ENCODE assay signal across 22 cellular contexts in the genomic region with DNA sequence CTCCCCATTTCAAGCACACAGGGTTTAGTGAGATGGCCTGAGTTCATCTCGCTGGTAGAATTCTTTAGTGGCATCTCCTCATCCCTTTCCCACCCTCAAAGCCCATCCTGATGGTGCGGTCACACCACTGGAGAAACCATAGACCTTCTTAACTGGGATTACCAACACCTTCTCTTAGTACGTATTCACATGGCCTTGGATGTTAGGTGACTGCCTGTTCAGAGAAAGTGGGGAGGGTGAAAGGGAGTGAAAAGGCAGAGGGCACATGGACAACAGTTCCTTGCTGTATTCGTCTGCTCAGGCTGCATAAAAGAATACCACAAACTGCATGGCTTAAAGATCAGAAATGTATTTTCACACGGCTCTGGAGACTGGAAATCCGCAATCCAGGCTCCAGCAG.
DNase-seq lines count a peak whose midpoint lies in the region; ATAC-seq, FAIRE-seq and TF ChIP-seq lines count a peak whose summit lies in the region.
"Had no signal": no experiment of that assay in that cellular context is flagged by ENCODE, and none has a peak within 500 bp of the region (broad histone marks: within the 10 kb centered on the region; RNA-seq: fewer than 3 reads in every experiment).

No MANE protein-coding gene starts in this region.

- H3K9me3 Mint-ChIP-seq in stimulated activated memory B cell treated with anti-CD40 and anti-IgM and Interleukin-4, amounts not matched to agents 10 μg/mL and 1 μg/mL and 100 μg/mL, for 72 hours: no peaks in the 10 kb centered on the region
- H3K9me3 Mint-ChIP-seq in GM23338: no peaks in the 10 kb centered on the region

- peak overlapping the region; percentile 47 for H3K27ac Mint-ChIP-seq in stimulated activated memory B cell treated with anti-CD40 and anti-IgM and Interleukin-4, amounts not matched to agents 10 μg/mL and 1 μg/mL and 100 μg/mL, for 72 hours
- no peak overlapping the region for H3K27ac Mint-ChIP-seq in GM23338
- H3K27ac Mint-ChIP-seq: CD14-positive monocyte had no signal

- no peak for TF ChIP-seq POLR2A in GM12891 (IDR thresholded peaks at IDR 0.05; ENCODE audit: low read depth, low read length)
- TF ChIP-seq POLR2A in body of pancreas (IDR thresholded peaks at IDR 0.05): peak in 2 of 3 donors; percentile 12 to 15
- no peak for TF ChIP-seq POLR2A in right lobe of liver (IDR thresholded peaks at IDR 0.05)

- H3K4me2 ChIP-seq in GM23338: no peak overlapping the region
- H3K4me2 ChIP-seq: KMS-11 had no signal

- TF ChIP-seq CTCF in body of pancreas (IDR thresholded peaks at IDR 0.05) (no peak), right lobe of liver (IDR thresholded peaks at IDR 0.05) (no peak), GM23338 (conservative IDR thresholded peaks at IDR 0.05; ENCODE audit: low read depth in 2 of 2) (no peak)

- FAIRE-seq in GM12891 (lab: Jason Lieb, UNC): peak; percentile 38

- no peaks in the 10 kb centered on the region for H3K9me2 ChIP-seq in GM23338 (ENCODE audit: insufficient read depth)

- in situ Hi-C loops in KBM-7 (cut with MboI; ENCODE audit: low pct_unique_long_range_greater_than_20kb, low sequenced_read_pairs): no loop called here

- no peaks in the 10 kb centered on the region for H3K9me3 ChIP-seq in body of pancreas
- H3K9me3 ChIP-seq in right lobe of liver: no peaks in the 10 kb centered on the region

- peaks cover 30% of the 10 kb centered on the region for H3K4me1 Mint-ChIP-seq in stimulated activated memory B cell treated with anti-CD40 and anti-IgM and Interleukin-4, amounts not matched to agents 10 μg/mL and 1 μg/mL and 100 μg/mL, for 72 hours
- H3K4me1 Mint-ChIP-seq in GM23338: peaks cover 12% of the 10 kb centered on the region
- H3K4me1 Mint-ChIP-seq: CD14-positive monocyte had no signal

- H3K36me3 Mint-ChIP-seq in stimulated activated memory B cell treated with anti-CD40 and anti-IgM and Interleukin-4, amounts not matched to agents 10 μg/mL and 1 μg/mL and 100 μg/mL, for 72 hours: no peaks in the 10 kb centered on the region
- no peaks in the 10 kb centered on the region for H3K36me3 Mint-ChIP-seq in GM23338 (ENCODE audit: low read depth)
- H3K36me3 Mint-ChIP-seq: CD14-positive monocyte had no signal

- H3F3A ChIP-seq in GM23338 (replicated peaks; ENCODE audit: low read depth): no peaks in the 10 kb centered on the region

- 56 to 60% methylated on average over 6 of the region's 6 CpGs for WGBS in body of pancreas, 2 donors
- WGBS in right lobe of liver (ENCODE audit: insufficient coverage, low coverage, low lambda C conversion rate, missing lambda C conversion rate): 42% methylated on average over 4 of the region's 6 CpGs

- no peaks in the 10 kb centered on the region for H4K20me1 ChIP-seq in GM23338 (replicated peaks; ENCODE audit: insufficient read depth)

- H3K4me3 Mint-ChIP-seq in stimulated activated memory B cell treated with anti-CD40 and anti-IgM and Interleukin-4, amounts not matched to agents 10 μg/mL and 1 μg/mL and 100 μg/mL, for 72 hours: no peak overlapping the region
- H3K4me3 Mint-ChIP-seq in GM23338: no peak overlapping the region
- H3K4me3 Mint-ChIP-seq: CD14-positive monocyte had no signal

- H2AFZ ChIP-seq in GM23338: no peak overlapping the region

- no peaks in the 10 kb centered on the region for H3K79me2 ChIP-seq in GM23338 (replicated peaks; ENCODE audit: insufficient read depth)

- ATAC-seq in body of pancreas: peak; percentile 49
- ATAC-seq in right lobe of liver: peak; percentile 22 to 44 (median 36)
- ATAC-seq in stimulated activated memory B cell treated with anti-CD40 and anti-IgM and Interleukin-4, amounts not matched to agents 10 μg/mL and 1 μg/mL and 100 μg/mL, for 72 hours: no peak
- ATAC-seq in GM21447 (IDR thresholded peaks at IDR 0.05; ENCODE audit: unreplicated experiment): no peak
- ATAC-seq in GM23338: no peak
- ATAC-seq: SK-N-SH treated with all-trans-retinoic acid at 6 μM for 48 hours had no signal

- DNase-seq in GM12891 (ENCODE audit: insufficient read length, low spot score) (no peak), body of pancreas (peak in 2 of 4 donors; percentile 45 to 52), right lobe of liver (no peak), mucosa of gallbladder (ENCODE audit: low spot score) (no peak), GM23338 (ENCODE audit: low spot score) (no peak), KBM-7 (no peak)
- DNase-seq: DMS153, GDM1, GOT3, MV-4-11, NCI-H1417, NCI-H187, NCI-H2107, NCI-H2227 treated with DMSO at 0.1 percent for 48 hours, NCI-H510A treated with DMSO at 0.1 percent for 48 hours, NCI-H774, SHP77 treated with DMSO at 0.1 percent for 48 hours had no signal

- intact Hi-C loops in body of pancreas (cut with DNase I): no loop called here
- intact Hi-C loops in right lobe of liver (cut with DNase I): no loop called here

- peaks cover 67% of the 10 kb centered on the region for H3K4me1 ChIP-seq in body of pancreas
- H3K4me1 ChIP-seq in right lobe of liver: peaks cover 0 to 39% (median 16%) of the 10 kb centered on the region in 4 donors
- H3K4me1 ChIP-seq in GM23338 (ENCODE audit: insufficient read depth): peaks cover 6% of the 10 kb centered on the region; the same call in 1 of the 2 replicates

- no peak overlapping the region for H3K4me3 ChIP-seq in body of pancreas
- H3K4me3 ChIP-seq in right lobe of liver: no peak overlapping the region
- no peak overlapping the region for H3K4me3 ChIP-seq in GM23338

- H3K27me3 Mint-ChIP-seq in stimulated activated memory B cell treated with anti-CD40 and anti-IgM and Interleukin-4, amounts not matched to agents 10 μg/mL and 1 μg/mL and 100 μg/mL, for 72 hours: no peaks in the 10 kb centered on the region
- peaks cover 4% of the 10 kb centered on the region for H3K27me3 Mint-ChIP-seq in GM23338 (ENCODE audit: insufficient read depth, low read depth, poor library complexity)

- H3K27ac ChIP-seq in body of pancreas: peak overlapping the region; percentile 75 to 90 (median 87)
- peak overlapping the region; percentile 38 to 73 (median 69) for H3K27ac ChIP-seq in right lobe of liver
- H3K27ac ChIP-seq in GM23338 (ENCODE audit: low read depth): no peak overlapping the region
- H3K27ac ChIP-seq: KMS-11 had no signal

- H3K27me3 ChIP-seq in body of pancreas: no peaks in the 10 kb centered on the region
- H3K27me3 ChIP-seq in right lobe of liver: no peaks in the 10 kb centered on the region
- H3K27me3 ChIP-seq in GM23338 (ENCODE audit: insufficient read depth): no peaks in the 10 kb centered on the region

- H3K36me3 ChIP-seq in body of pancreas (replicated peaks in 1 of 2; ENCODE audit: insufficient read depth in 1 of 2, low read depth in 2 of 2) (no peaks in the 10 kb centered on the region), right lobe of liver (no peaks in the 10 kb centered on the region), GM23338 (ENCODE audit: insufficient read depth) (no peaks in the 10 kb centered on the region)

TF ChIP-seq in GM12891, 5 proteins besides CTCF, POLR2A, EP300 and RAD21:
- TF ChIP-seq SPI1 (IDR thresholded peaks at IDR 0.05; ENCODE audit: low read depth, low read length) (no peak), PAX5 (IDR thresholded peaks at IDR 0.05; ENCODE audit: insufficient read depth, low read length, severe bottlenecking) (no peak), POLR2AphosphoS5 (IDR thresholded peaks at IDR 0.05; ENCODE audit: low read depth, low read length) (no peak), POU2F2 (IDR thresholded peaks at IDR 0.05; ENCODE audit: low read depth, low read length) (no peak), TAF1 (IDR thresholded peaks at IDR 0.05; ENCODE audit: low read depth, low read length) (no peak)

TF ChIP-seq in GM23338, 12 proteins besides CTCF, POLR2A, EP300 and RAD21:
- no peak for TF ChIP-seq CREB1 (CRISPR knock-in tag; IDR thresholded peaks at IDR 0.05; ENCODE audit: low read depth)
- no peak for TF ChIP-seq JUNB (IDR thresholded peaks at IDR 0.05; ENCODE audit: unreplicated experiment)
- no peak for TF ChIP-seq EZH2 (IDR thresholded peaks at IDR 0.05; ENCODE audit: low read depth, unreplicated experiment)

Comparison
In these comparisons a context has a peak if more than half of its experiments do, and no peak if none do; other contexts are left out.
1. POLR2A ChIP-seq: peak in body of pancreas (2 of 3); none in GM12891 (single experiment) and right lobe of liver (single experiment).
2. ATAC-seq: peak in body of pancreas (single experiment) and right lobe of liver (4 of 4); none in stimulated activated memory B cell treated with anti-CD40 and anti-IgM and Interleukin-4, amounts not matched to agents 10 μg/mL and 1 μg/mL and 100 μg/mL, for 72 hours (single experiment), GM21447 (single experiment) and GM23338 (single experiment).